Comparison of ENCODE assay signal across 3 cellular contexts in the genomic region with DNA sequence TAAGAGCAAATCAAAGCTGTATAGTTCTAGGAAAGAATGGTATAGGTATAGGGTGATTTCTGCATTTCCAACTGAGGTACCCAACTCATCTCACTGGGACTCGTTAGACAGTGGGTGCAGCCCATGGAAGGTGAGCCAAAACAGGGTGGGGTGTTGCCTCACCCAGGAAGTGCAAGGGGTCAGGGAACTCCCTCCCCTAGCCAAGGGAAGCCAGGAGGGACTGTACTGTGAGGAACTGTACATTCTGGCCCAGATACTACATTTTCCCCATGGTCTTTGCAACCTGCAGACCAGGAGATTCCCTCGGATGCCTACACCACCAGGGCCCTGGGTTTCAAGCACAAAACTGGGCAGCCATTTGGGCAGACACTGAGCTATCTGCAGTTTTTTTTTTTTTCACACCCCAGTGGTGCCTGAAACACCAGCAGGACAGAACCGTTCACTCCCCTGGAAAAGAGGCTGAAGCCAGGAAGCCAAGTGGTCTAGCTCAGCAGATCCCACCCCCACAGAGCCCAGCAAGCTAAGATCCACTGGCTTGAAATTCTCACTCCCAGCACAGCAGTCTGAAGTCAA. TPM values are rescaled to one million over a fixed set of nuclear protein-coding genes. Genes with fewer than 3 reads are reported as not detected.
"Had no signal": no experiment of that assay in that cellular context is flagged by ENCODE, and none has a peak within 500 bp of the region (broad histone marks: within the 10 kb centered on the region; RNA-seq: fewer than 3 reads in every experiment).

No MANE protein-coding gene starts in this region.

RNA-seq across cellular contexts. Expression of gene ACADL, which starts 44.1 kb away (rescaled TPM):
- total RNA-seq: activated naive CD4-positive, alpha-beta T cell treated with anti-CD3 and anti-CD28 coated beads, Interleukin-2, amount 50 U/mL, for 72 hours; dermis microvascular lymphatic vessel endothelial cell had no signal
- polyA plus RNA-seq: SK-N-SH had no signal
